ENCODE assay signal across 8 cellular contexts in the genomic region with DNA sequence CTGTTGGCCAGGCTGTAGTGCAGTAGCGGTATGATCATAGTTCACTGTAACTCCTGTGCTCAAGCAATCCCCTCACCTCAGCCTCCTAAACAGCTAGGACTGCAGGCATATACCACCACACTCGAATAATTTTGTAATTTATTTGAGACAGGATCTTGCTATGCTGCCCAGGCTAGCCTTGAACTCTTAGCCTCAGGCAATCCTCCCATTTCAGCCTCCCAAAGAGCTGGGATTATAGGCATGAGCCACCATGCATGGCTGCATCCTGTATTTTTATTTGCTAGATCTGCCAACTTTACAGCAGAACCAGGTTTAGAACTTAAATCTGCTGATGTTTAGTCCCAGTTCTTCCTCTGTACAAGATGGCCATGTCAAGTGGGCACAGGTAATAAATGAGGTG.
"Had no signal": no experiment of that assay in that cellular context is flagged by ENCODE, and none has a peak within 500 bp of the region (broad histone marks: within the 10 kb centered on the region; RNA-seq: fewer than 3 reads in every experiment).

No MANE protein-coding gene starts in this region.

- H2AFZ ChIP-seq: GM23248 had no signal

- H3K4me3 ChIP-seq: GM23248, HAP-1 had no signal

- H3K4me1 ChIP-seq: HAP-1 had no signal

- DNase-seq: GM23248, GOT3, H7, H9, HCEC 1CT, HFFc6 had no signal

- H3K36me3 ChIP-seq: HAP-1 had no signal

- H3K27ac Mint-ChIP-seq: HFFc6 had no signal

- H3K27ac ChIP-seq: GM23248 had no signal

- H3K4me3 Mint-ChIP-seq: H9, HFFc6 had no signal

- ATAC-seq: HCT116 had no signal
